In genomic region chrX:71677195-71677594, GRCh38 we compare ENCODE assay signal across 4 cellular contexts. TPM values are rescaled to one million over a fixed set of nuclear protein-coding genes. Genes with fewer than 3 reads are reported as not detected.
"Had no signal": no experiment of that assay in that cellular context is flagged by ENCODE, and none has a peak within 500 bp of the region (broad histone marks: within the 10 kb centered on the region; RNA-seq: fewer than 3 reads in every experiment).

No MANE protein-coding gene starts in this region.

RNA-seq across cellular contexts. Expression of gene CXorf49, which starts 40.9 kb away (rescaled TPM):
- total RNA-seq: HT-29, HT1080, IMR-90 had no signal
- polyA plus RNA-seq: IgD-negative memory B cell, IMR-90 had no signal

RNA-seq across cellular contexts. Expression of gene CXCR3, which starts 58.9 kb away (rescaled TPM):
- total RNA-seq: HT1080, IMR-90 had no signal
- polyA plus RNA-seq: IMR-90 had no signal
